In genomic region chr3:23302276-23302675, GRCh38 we compare ENCODE assay signal across 20 cellular contexts.
"Had no signal": no experiment of that assay in that cellular context is flagged by ENCODE, and none has a peak within 500 bp of the region (broad histone marks: within the 10 kb centered on the region; RNA-seq: fewer than 3 reads in every experiment).

No MANE protein-coding gene starts in this region.

- H3K4me1 Mint-ChIP-seq: activated CD8-positive, alpha-beta memory T cell treated with anti-CD3 and anti-CD28 coated beads, Interleukin-2, amount 10 ng/mL, durations not matched to agents 7 days and 5 days; central memory CD8-positive, alpha-beta T cell had no signal

- DNase-seq: activated CD4-positive, alpha-beta memory T cell treated with anti-CD3 and anti-CD28 coated beads for 36 hours; activated CD8-positive, alpha-beta memory T cell treated with anti-CD3 and anti-CD28 coated beads, Interleukin-2, amount 10 ng/mL, durations not matched to agents 7 days and 5 days; activated naive CD4-positive, alpha-beta T cell treated with anti-CD3 and anti-CD28 coated beads for 36 hours; activated T-cell treated with anti-CD3 and anti-CD28 coated beads, Interleukin-2, amount 50 U/mL, for 1 hour; body of pancreas; effector memory CD4-positive, alpha-beta T cell; hippocampal formation; kidney; left ventricle myocardium inferior; small intestine; stimulated activated CD4-positive, alpha-beta T cell treated with anti-CD3 and anti-CD28 coated beads, Interleukin-4, amount 100 ng/mL, for 24 hours; stimulated activated naive CD4-positive, alpha-beta T cell; substantia nigra; WERI-Rb-1 had no signal

- H3K27ac Mint-ChIP-seq: activated CD4-positive, alpha-beta memory T cell treated with anti-CD3 and anti-CD28 coated beads for 36 hours; activated CD8-positive, alpha-beta memory T cell treated with anti-CD3 and anti-CD28 coated beads, Interleukin-2, amount 10 ng/mL, durations not matched to agents 7 days and 5 days; activated naive CD4-positive, alpha-beta T cell treated with anti-CD3 and anti-CD28 coated beads for 36 hours; activated T-helper 2 cell treated with anti-CD3 and anti-CD28 coated beads, Interferon-gamma antibody, Interleukin-2, Interleukin-4, amounts not matched to agents 10 μg/mL and 5 μg/mL and 100 μg/mL, durations not matched to agents 14 hours and 24 hours and 36 hours; memory B cell; natural killer cell treated with Interleukin-12 subunit alpha and Interleukin-12 subunit beta and Interleukin-15 and Interleukin-18, amount 100 ng/mL, for 72 hours; progenitor cell of endocrine pancreas; T-helper 1 cell treated with Interleukin-12 subunit alpha and Interleukin-12 subunit beta and Interleukin-4 antibody, amounts not matched to agents 30 μg/mL and 1 μg/mL, for 36 hours had no signal

- ATAC-seq: activated CD8-positive, alpha-beta memory T cell treated with anti-CD3 and anti-CD28 coated beads, Interleukin-2, amount 10 ng/mL, durations not matched to agents 7 days and 5 days; body of pancreas; natural killer cell treated with Interleukin-12 subunit alpha and Interleukin-12 subunit beta and Interleukin-15 and Interleukin-18, amount 100 ng/mL, for 72 hours had no signal

- H3K4me3 Mint-ChIP-seq: activated CD4-positive, alpha-beta memory T cell treated with anti-CD3 and anti-CD28 coated beads for 36 hours; activated CD8-positive, alpha-beta memory T cell treated with anti-CD3 and anti-CD28 coated beads, Interleukin-2, amount 10 ng/mL, durations not matched to agents 7 days and 5 days; activated naive CD4-positive, alpha-beta T cell treated with anti-CD3 and anti-CD28 coated beads for 36 hours; central memory CD8-positive, alpha-beta T cell; memory B cell; natural killer cell treated with Interleukin-12 subunit alpha and Interleukin-12 subunit beta and Interleukin-15 and Interleukin-18, amount 100 ng/mL, for 72 hours; T-helper 1 cell treated with Interleukin-12 subunit alpha and Interleukin-12 subunit beta and Interleukin-4 antibody, amounts not matched to agents 30 μg/mL and 1 μg/mL, for 36 hours had no signal

- H3K36me3 Mint-ChIP-seq: activated CD4-positive, alpha-beta memory T cell treated with anti-CD3 and anti-CD28 coated beads for 36 hours; activated CD8-positive, alpha-beta memory T cell treated with anti-CD3 and anti-CD28 coated beads, Interleukin-2, amount 10 ng/mL, durations not matched to agents 7 days and 5 days had no signal

- H3K27me3 Mint-ChIP-seq: activated CD4-positive, alpha-beta memory T cell treated with anti-CD3 and anti-CD28 coated beads for 36 hours; activated CD8-positive, alpha-beta memory T cell treated with anti-CD3 and anti-CD28 coated beads, Interleukin-2, amount 10 ng/mL, durations not matched to agents 7 days and 5 days; memory B cell; progenitor cell of endocrine pancreas had no signal
